In genomic region chr1:21659924-21660326, GRCh38 we compare ENCODE assay signal across 12 cellular contexts. TPM values are rescaled to one million over a fixed set of nuclear protein-coding genes. Genes with fewer than 3 reads are reported as not detected.
DNase-seq lines count a peak whose midpoint lies in the region; ATAC-seq lines count a peak whose summit lies in the region.
"Had no signal": no experiment of that assay in that cellular context is flagged by ENCODE, and none has a peak within 500 bp of the region (broad histone marks: within the 10 kb centered on the region; RNA-seq: fewer than 3 reads in every experiment).

No MANE protein-coding gene starts in this region.

- H3K9me3 Mint-ChIP-seq in stimulated activated effector memory CD8-positive, alpha-beta T cell treated with anti-CD3 and anti-CD28 coated beads, Interleukin-12 subunit alpha, Interleukin-12 subunit beta, amount 100 ng/mL, for 72 hours, result no peaks in the 10 kb centered on the region
- H3K9me3 Mint-ChIP-seq: stimulated activated naive CD8-positive, alpha-beta T cell treated with anti-CD3 and anti-CD28 coated beads, Interleukin-15, Interleukin-2, amounts not matched to agents 100 ng/mL and 50 ng/mL, for 24 hours; T-helper 1 cell treated with Interleukin-12 subunit alpha and Interleukin-12 subunit beta and Interleukin-4 antibody, amounts not matched to agents 30 μg/mL and 1 μg/mL, for 36 hours had no signal

- H3K4me3 ChIP-seq in Karpas-422 (ENCODE audit: low read length), result peak overlapping the region; percentile 56; the same call in 1 of the 2 replicates
- H3K4me3 ChIP-seq: vagina had no signal

- H3K9ac ChIP-seq in Karpas-422 (ENCODE audit: low read length), result peak overlapping the region; percentile 55; the same call in 1 of the 2 replicates

- H4K20me1 ChIP-seq in Karpas-422 (ENCODE audit: insufficient read depth, low read depth, low read length), result no peaks in the 10 kb centered on the region

- no peak overlapping the region for H2AFZ ChIP-seq in Karpas-422 (ENCODE audit: low read length)

- ATAC-seq in stimulated activated effector memory CD8-positive, alpha-beta T cell treated with anti-CD3 and anti-CD28 coated beads, Interleukin-12 subunit alpha, Interleukin-12 subunit beta, amount 100 ng/mL, for 72 hours, result no peak

- no peaks in the 10 kb centered on the region for H3K27me3 ChIP-seq in Karpas-422 (ENCODE audit: low read length)
- H3K27me3 ChIP-seq: vagina had no signal

- H3K4me2 ChIP-seq in Karpas-422 (ENCODE audit: low read depth, low read length, poor library complexity, severe bottlenecking), result peak overlapping the region; percentile 76

- H3K36me3 Mint-ChIP-seq in stimulated activated effector memory CD8-positive, alpha-beta T cell treated with anti-CD3 and anti-CD28 coated beads, Interleukin-12 subunit alpha, Interleukin-12 subunit beta, amount 100 ng/mL, for 72 hours, result peaks cover 5% of the 10 kb centered on the region

- H3K4me1 ChIP-seq in Karpas-422 (ENCODE audit: low read length), result peaks cover 13% of the 10 kb centered on the region

- peak overlapping the region; percentile 62 for H3K4me3 Mint-ChIP-seq in stimulated activated effector memory CD8-positive, alpha-beta T cell treated with anti-CD3 and anti-CD28 coated beads, Interleukin-12 subunit alpha, Interleukin-12 subunit beta, amount 100 ng/mL, for 72 hours
- H3K4me3 Mint-ChIP-seq: T-helper 1 cell treated with Interleukin-12 subunit alpha and Interleukin-12 subunit beta and Interleukin-4 antibody, amounts not matched to agents 30 μg/mL and 1 μg/mL, for 36 hours had no signal

- H3K27ac Mint-ChIP-seq in stimulated activated effector memory CD8-positive, alpha-beta T cell treated with anti-CD3 and anti-CD28 coated beads, Interleukin-12 subunit alpha, Interleukin-12 subunit beta, amount 100 ng/mL, for 72 hours, result no peak overlapping the region
- H3K27ac Mint-ChIP-seq: stimulated activated naive CD8-positive, alpha-beta T cell treated with anti-CD3 and anti-CD28 coated beads, Interleukin-15, Interleukin-2, amounts not matched to agents 100 ng/mL and 50 ng/mL, for 24 hours; T-helper 1 cell treated with Interleukin-12 subunit alpha and Interleukin-12 subunit beta and Interleukin-4 antibody, amounts not matched to agents 30 μg/mL and 1 μg/mL, for 36 hours had no signal

- peak; percentile 0 for DNase-seq in activated CD8-positive, alpha-beta memory T cell treated with anti-CD3 and anti-CD28 coated beads, Interleukin-2, amount 50 U/mL, for 4 hours
- DNase-seq in activated CD8-positive, alpha-beta memory T cell treated with anti-CD3 and anti-CD28 coated beads for 24 hours, result no peak
- DNase-seq in Karpas-422, result no peak
- DNase-seq in cerebellar cortex (ENCODE audit: low spot score), result peak; percentile 46
- DNase-seq in stimulated activated effector memory CD8-positive, alpha-beta T cell treated with anti-CD3 and anti-CD28 coated beads, Interleukin-12 subunit alpha, Interleukin-12 subunit beta, amount 100 ng/mL, for 72 hours (ENCODE audit: low spot score in 2 of 2), result no peak
- no peak for DNase-seq in DMS114 treated with DMSO at 0.1 percent for 48 hours (lab: John Stamatoyannopoulos, UW; ENCODE audit: unreplicated experiment)
- DNase-seq in NCI-H2227 treated with DMSO at 0.1 percent for 48 hours (lab: John Stamatoyannopoulos, UW), result no peak
- no peak for DNase-seq in DMS79 (lab: John Stamatoyannopoulos, UW)
- DNase-seq: NCI-H2029 had no signal

- H3K4me1 Mint-ChIP-seq in stimulated activated effector memory CD8-positive, alpha-beta T cell treated with anti-CD3 and anti-CD28 coated beads, Interleukin-12 subunit alpha, Interleukin-12 subunit beta, amount 100 ng/mL, for 72 hours, result peaks cover 12% of the 10 kb centered on the region

- no peak overlapping the region for H3K27ac ChIP-seq in Karpas-422 (ENCODE audit: low read length)
- H3K27ac ChIP-seq: vagina had no signal

- H3K9me2 ChIP-seq in Karpas-422 (replicated peaks; ENCODE audit: insufficient read depth, low read length), result no peaks in the 10 kb centered on the region

- H3K9me3 ChIP-seq in Karpas-422 (ENCODE audit: low read length), result no peaks in the 10 kb centered on the region
- H3K9me3 ChIP-seq: vagina had no signal

- no peaks in the 10 kb centered on the region for H3K36me3 ChIP-seq in Karpas-422 (ENCODE audit: insufficient read depth, low read length)
- H3K36me3 ChIP-seq: vagina had no signal

- no peaks in the 10 kb centered on the region for H3K79me2 ChIP-seq in Karpas-422 (ENCODE audit: low read length)

RNA-seq across cellular contexts. Expression of gene RAP1GAP, which starts 9.2 kb away (rescaled TPM):
- not detected in 2 replicates for total RNA-seq in Karpas-422 (2014; rRNA removed; shearing (Covaris generic); ENCODE audit: low replicate concordance)

Comparison
In these comparisons a context has a peak if more than half of its experiments do, and no peak if none do; other contexts are left out.
1. DNase-seq: peak in activated CD8-positive, alpha-beta memory T cell treated with anti-CD3 and anti-CD28 coated beads, Interleukin-2, amount 50 U/mL, for 4 hours (single experiment) and cerebellar cortex (single experiment); none in activated CD8-positive, alpha-beta memory T cell treated with anti-CD3 and anti-CD28 coated beads for 24 hours (single experiment), Karpas-422 (single experiment), stimulated activated effector memory CD8-positive, alpha-beta T cell treated with anti-CD3 and anti-CD28 coated beads, Interleukin-12 subunit alpha, Interleukin-12 subunit beta, amount 100 ng/mL, for 72 hours (0 of 2), DMS114 treated with DMSO at 0.1 percent for 48 hours (single experiment), NCI-H2227 treated with DMSO at 0.1 percent for 48 hours (single experiment) and DMS79 (single experiment).